In genomic region chr17:68260051-68260762, GRCh38 we compare ENCODE assay signal across 15 cellular contexts. TPM values are rescaled to one million over a fixed set of nuclear protein-coding genes. Genes with fewer than 3 reads are reported as not detected.
DNase-seq lines count a peak whose midpoint lies in the region; ATAC-seq and TF ChIP-seq lines count a peak whose summit lies in the region.
"Had no signal": no experiment of that assay in that cellular context is flagged by ENCODE, and none has a peak within 500 bp of the region (broad histone marks: within the 10 kb centered on the region; RNA-seq: fewer than 3 reads in every experiment).

No MANE protein-coding gene starts in this region.

- H3K9me2 ChIP-seq in PC-9 (ENCODE audit: insufficient read depth) = no peaks in the 10 kb centered on the region

- peaks cover 71% of the 10 kb centered on the region for H3K4me1 Mint-ChIP-seq in activated CD4-positive, alpha-beta T cell treated with anti-CD3 and anti-CD28 coated beads, Interleukin-2, amount 10 ng/mL, durations not matched to agents 7 days and 5 days

- CTCF ChIA-PET in activated CD4-positive, alpha-beta T cell treated with anti-CD3 and anti-CD28 coated beads, Interleukin-2, amount 10 ng/mL, durations not matched to agents 7 days and 5 days (lab: Charles Lee) = interaction anchor here (0.9 to 1.5 kb wide), 5 partner anchors 32 to 202 kb away, joined by 3 to 6 read pairs (median 5); no protein-coding TSS in a partner anchor
- CTCF ChIA-PET in PC-9 (lab: Charles Lee) = no interaction called here

- no peaks in the 10 kb centered on the region for H3K36me3 ChIP-seq in PC-9 (ENCODE audit: low read depth)
- H3K36me3 ChIP-seq: pancreas had no signal

- ATAC-seq in GM19452 (IDR thresholded peaks at IDR 0.05; ENCODE audit: unreplicated experiment) = no peak

- POLR2A ChIA-PET in activated CD4-positive, alpha-beta T cell treated with anti-CD3 and anti-CD28 coated beads, Interleukin-2, amount 10 ng/mL, durations not matched to agents 7 days and 5 days (lab: Charles Lee) = no interaction called here
- POLR2A ChIA-PET in PC-9 (lab: Charles Lee; ENCODE audit: unreplicated experiment) = interaction anchor here (0.7 kb wide), 1 partner anchor 13 kb away, joined by 5 read pairs; no protein-coding TSS in a partner anchor

- H3K9me3 Mint-ChIP-seq in activated CD4-positive, alpha-beta T cell treated with anti-CD3 and anti-CD28 coated beads, Interleukin-2, amount 10 ng/mL, durations not matched to agents 7 days and 5 days = no peaks in the 10 kb centered on the region

- DNase-seq in activated CD4-positive, alpha-beta T cell treated with anti-CD3 and anti-CD28 coated beads, Interleukin-2, amount 10 ng/mL, durations not matched to agents 7 days and 5 days = no peak
- no peak for DNase-seq in activated CD4-positive, alpha-beta T cell treated with anti-CD3 and anti-CD28 coated beads for 4 hours
- DNase-seq in M059J (ENCODE audit: low read depth) (peak; percentile 39), astrocyte of the hippocampus (ENCODE audit: low read depth, low spot score) (peak; percentile 67), retina (peak; percentile 34), GF-D8 (lab: John Stamatoyannopoulos, UW) (no peak), PC-9 (no peak)
- DNase-seq: hippocampal formation; mammary epithelial cell; NCI-H2081 treated with DMSO at 0.1 percent for 48 hours; pancreas; stimulated activated CD4-positive, alpha-beta T cell treated with anti-CD3 and anti-CD28 coated beads, Interleukin-2, amount 100 ng/mL, for 24 hours; T1000 had no signal

- no peaks in the 10 kb centered on the region for H3K79me2 ChIP-seq in PC-9 (ENCODE audit: low read depth)

- H3K27me3 ChIP-seq in PC-9 (ENCODE audit: insufficient read depth, low read depth) = no peaks in the 10 kb centered on the region
- H3K27me3 ChIP-seq: pancreas had no signal

- intact Hi-C loops in PC-9 (cut with micrococcal nuclease; ENCODE audit: unreplicated experiment) = no loop called here

- no peaks in the 10 kb centered on the region; the same call in 1 of the 2 replicates for H3F3A ChIP-seq in PC-9 (ENCODE audit: insufficient read depth, low read depth)

- no peak overlapping the region for H3K27ac ChIP-seq in PC-9
- H3K27ac ChIP-seq: epithelial cell of prostate had no signal

- peaks cover 27% of the 10 kb centered on the region for H3K36me3 Mint-ChIP-seq in activated CD4-positive, alpha-beta T cell treated with anti-CD3 and anti-CD28 coated beads, Interleukin-2, amount 10 ng/mL, durations not matched to agents 7 days and 5 days (ENCODE audit: low read depth)

- no peaks in the 10 kb centered on the region for H4K20me1 ChIP-seq in PC-9 (ENCODE audit: insufficient read depth)

- no peaks in the 10 kb centered on the region for H3K9me3 ChIP-seq in PC-9 (ENCODE audit: insufficient read depth, low read depth)
- H3K9me3 ChIP-seq: pancreas had no signal

- no peaks in the 10 kb centered on the region for H3K27me3 Mint-ChIP-seq in activated CD4-positive, alpha-beta T cell treated with anti-CD3 and anti-CD28 coated beads, Interleukin-2, amount 10 ng/mL, durations not matched to agents 7 days and 5 days

- BruUV-seq in PC-9 (replicated peaks; lab: Mats Ljungman, UMichigan) = no TSS peak

- H2AFZ ChIP-seq in PC-9 = no peak overlapping the region

- no peak overlapping the region for H3K4me3 ChIP-seq in PC-9

- H3K4me1 ChIP-seq in PC-9 (replicated peaks; ENCODE audit: insufficient read depth) = peaks cover 10% of the 10 kb centered on the region; the same call in 1 of the 2 replicates

- H3K4me3 Mint-ChIP-seq in activated CD4-positive, alpha-beta T cell treated with anti-CD3 and anti-CD28 coated beads, Interleukin-2, amount 10 ng/mL, durations not matched to agents 7 days and 5 days = peak overlapping the region; percentile 64

- H3K27ac Mint-ChIP-seq in activated CD4-positive, alpha-beta T cell treated with anti-CD3 and anti-CD28 coated beads, Interleukin-2, amount 10 ng/mL, durations not matched to agents 7 days and 5 days = peak overlapping the region; percentile 90

- TF ChIP-seq CTCF in PC-9 (conservative IDR thresholded peaks at IDR 0.05) = no peak

- H3K4me2 ChIP-seq in PC-9 = no peak overlapping the region

RNA-seq across cellular contexts. Expression of gene AMZ2, which starts 12.4 kb away (rescaled TPM):
- total RNA-seq in activated CD4-positive, alpha-beta T cell treated with anti-CD3 and anti-CD28 coated beads, Interleukin-2, amount 10 ng/mL, durations not matched to agents 7 days and 5 days = 10 to 100 TPM; 72.5 to 82.3 TPM
- 96.3 and 118 TPM in 2 replicates for total RNA-seq in M059J (2014; rRNA removed; shearing (Covaris generic))
- 60.8 and 88.3 TPM in 2 replicates for total RNA-seq in PC-9 (2021)

RNA-seq across cellular contexts. Expression of gene SLC16A6, which starts 30.7 kb away (rescaled TPM):
- total RNA-seq in activated CD4-positive, alpha-beta T cell treated with anti-CD3 and anti-CD28 coated beads, Interleukin-2, amount 10 ng/mL, durations not matched to agents 7 days and 5 days = 1 to 10 TPM; 5.6 to 6.8 TPM
- 0.20 and 2.6 TPM in 2 replicates for total RNA-seq in M059J (2014; rRNA removed; shearing (Covaris generic))
- 0.70 and 0.83 TPM in 2 replicates for total RNA-seq in PC-9 (2021)

RNA-seq across cellular contexts. Expression of gene ARSG, which starts 31.1 kb away (rescaled TPM):
- 10 to 100 TPM; 11.7 to 13.8 TPM for total RNA-seq in activated CD4-positive, alpha-beta T cell treated with anti-CD3 and anti-CD28 coated beads, Interleukin-2, amount 10 ng/mL, durations not matched to agents 7 days and 5 days
- total RNA-seq in M059J (2014; rRNA removed; shearing (Covaris generic)) = 0.86 and 3.5 TPM in 2 replicates
- 4.0 and 6.6 TPM in 2 replicates for total RNA-seq in PC-9 (2021)

Comparison
In these comparisons a context has a peak if more than half of its experiments do, and no peak if none do; other contexts are left out.
1. DNase-seq: peak in M059J (single experiment), astrocyte of the hippocampus (single experiment) and retina (single experiment); none in activated CD4-positive, alpha-beta T cell treated with anti-CD3 and anti-CD28 coated beads, Interleukin-2, amount 10 ng/mL, durations not matched to agents 7 days and 5 days (single experiment), activated CD4-positive, alpha-beta T cell treated with anti-CD3 and anti-CD28 coated beads for 4 hours (0 of 2), GF-D8 (single experiment) and PC-9 (0 of 2).